In genomic region chr16:65287307-65287706, GRCh38 we compare ENCODE assay signal across 22 cellular contexts.
A peak's percentile ranks its signal among the peaks of the same experiment; 100 is the strongest.
DNase-seq lines count a peak whose midpoint lies in the region.
"Had no signal": no experiment of that assay in that cellular context is flagged by ENCODE, and none has a peak within 500 bp of the region (broad histone marks: within the 10 kb centered on the region; RNA-seq: fewer than 3 reads in every experiment).

No MANE protein-coding gene starts in this region.

- peak overlapping the region; percentile 17 for H2BK120ac ChIP-seq in trophoblast cell (ENCODE audit: insufficient read depth, low read length, poor library complexity)

- no CpG with 5 or more reads among the region's 2 CpGs for WGBS in trophoblast cell (ENCODE audit: extremely low coverage, insufficient coverage, insufficient read length)

- no peak overlapping the region for H4K8ac ChIP-seq in trophoblast cell (ENCODE audit: low read depth, low read length)

- H3K18ac ChIP-seq in trophoblast cell (ENCODE audit: low read length) = no peak overlapping the region

- no peak overlapping the region for H2AFZ ChIP-seq in trophoblast cell (ENCODE audit: insufficient read depth, low read length, poor library complexity)

- no peak overlapping the region for H3K4me2 ChIP-seq in trophoblast cell (ENCODE audit: low read length)
- H3K4me2 ChIP-seq: A549; BLaER1 treated with 17β-estradiol and CSF1 and Interleukin-3, amounts not matched to agents 10 nM and 100 nM had no signal

- peak overlapping the region; percentile 35 for H4K91ac ChIP-seq in trophoblast cell (ENCODE audit: low read depth, low read length)

- no peaks in the 10 kb centered on the region for H3K9me3 ChIP-seq in trophoblast cell (ENCODE audit: insufficient read depth, low read depth, low read length)
- H3K9me3 ChIP-seq: A549; BLaER1 treated with 17β-estradiol and CSF1 and Interleukin-3, amounts not matched to agents 10 nM and 100 nM; Caco-2 had no signal

- no peaks in the 10 kb centered on the region for H3K27me3 ChIP-seq in trophoblast cell (ENCODE audit: insufficient read depth, low read length)
- H3K27me3 ChIP-seq: BLaER1 treated with 17β-estradiol and CSF1 and Interleukin-3, amounts not matched to agents 10 nM and 100 nM had no signal

- H3K79me1 ChIP-seq in trophoblast cell (ENCODE audit: low read length) = peaks cover 16% of the 10 kb centered on the region

- no peak overlapping the region for H2BK5ac ChIP-seq in trophoblast cell (ENCODE audit: low read depth, low read length, poor library complexity)

- peak overlapping the region; percentile 29 for H3K14ac ChIP-seq in trophoblast cell (ENCODE audit: low read length)

- no peak overlapping the region for H3K23ac ChIP-seq in trophoblast cell (ENCODE audit: low read length)

- peaks cover 2% of the 10 kb centered on the region for H3K79me2 ChIP-seq in trophoblast cell (ENCODE audit: control insufficient read depth, insufficient read depth, low read length, poor library complexity)

- H4K12ac ChIP-seq in trophoblast cell (ENCODE audit: low read depth, low read length) = no peak overlapping the region

- H3K27ac ChIP-seq in trophoblast cell (ENCODE audit: low read depth, low read length) = no peak overlapping the region
- H3K27ac ChIP-seq in substantia nigra (ENCODE audit: low read depth, low read length, poor library complexity, severe bottlenecking) = no peak overlapping the region
- H3K27ac ChIP-seq: 22Rv1; A549; BLaER1 treated with 17β-estradiol and CSF1 and Interleukin-3, amounts not matched to agents 10 nM and 100 nM; C4-2B had no signal

- no peak overlapping the region for H3K4me3 ChIP-seq in trophoblast cell (ENCODE audit: low read depth, low read length)
- H3K4me3 ChIP-seq: A549; BLaER1 treated with 17β-estradiol and CSF1 and Interleukin-3, amounts not matched to agents 10 nM and 100 nM; GM12878 had no signal

- peak overlapping the region; percentile 82 for H2BK12ac ChIP-seq in trophoblast cell (ENCODE audit: low read length)

- no peak overlapping the region for H3K9ac ChIP-seq in trophoblast cell (ENCODE audit: low read length)
- H3K9ac ChIP-seq: BLaER1 treated with 17β-estradiol and CSF1 and Interleukin-3, amounts not matched to agents 10 nM and 100 nM had no signal

- no peak overlapping the region for H2AK5ac ChIP-seq in trophoblast cell (ENCODE audit: low read length)

- DNase-seq in NCI-H82 (lab: John Stamatoyannopoulos, UW) = peak; percentile 13
- DNase-seq in NCI-H82 treated with DMSO at 0.1 percent for 48 hours (lab: John Stamatoyannopoulos, UW; ENCODE audit: unreplicated experiment) = no peak
- DNase-seq in islet precursor cell = peak; percentile 68
- no peak for DNase-seq in trophoblast cell
- no peak for DNase-seq in ureter (ENCODE audit: low spot score)
- DNase-seq in NAMALWA (ENCODE audit: low spot score) = no peak
- DNase-seq in substantia nigra (lab: John Stamatoyannopoulos, UW) = no peak
- DNase-seq: AML-193; Caco-2; Calu3; CD4-positive, alpha-beta T cell; CD8-positive, alpha-beta T cell; DMS53; DMS79; DND-41; EL; GDM1 had no signal

- H3K4ac ChIP-seq in trophoblast cell (ENCODE audit: low read depth, low read length) = no peak overlapping the region

- no peaks in the 10 kb centered on the region for H3K36me3 ChIP-seq in trophoblast cell (ENCODE audit: control insufficient read depth in 1 of 2, insufficient read depth in 2 of 2, low read length in 2 of 2)
- H3K36me3 ChIP-seq: BLaER1 treated with 17β-estradiol and CSF1 and Interleukin-3, amounts not matched to agents 10 nM and 100 nM had no signal

- H3K4me1 ChIP-seq in trophoblast cell (ENCODE audit: control insufficient read depth in 1 of 2, insufficient read depth in 2 of 2, low read length in 2 of 2) = peaks cover 8 to 13% of the 10 kb centered on the region in 2 experiments
- H3K4me1 ChIP-seq: A549, Caco-2 had no signal

Comparison
In these comparisons a context has a peak if more than half of its experiments do, and no peak if none do; other contexts are left out.
1. DNase-seq: peak in NCI-H82 (single experiment) and islet precursor cell (single experiment); none in NCI-H82 treated with DMSO at 0.1 percent for 48 hours (single experiment), trophoblast cell (0 of 2), ureter (single experiment), NAMALWA (single experiment) and substantia nigra (0 of 49).